21 cellular contexts compared by ENCODE assay signal in genomic region chr16:48628359-48628985, GRCh38. TPM values are rescaled to one million over a fixed set of nuclear protein-coding genes. Genes with fewer than 3 reads are reported as not detected.
DNase-seq lines count a peak whose midpoint lies in the region; ATAC-seq and TF ChIP-seq lines count a peak whose summit lies in the region.
"Had no signal": no experiment of that assay in that cellular context is flagged by ENCODE, and none has a peak within 500 bp of the region (broad histone marks: within the 10 kb centered on the region; RNA-seq: fewer than 3 reads in every experiment).

No MANE protein-coding gene starts in this region.

- H3K36me3 ChIP-seq in upper lobe of right lung = no peaks in the 10 kb centered on the region

- peaks cover 8% of the 10 kb centered on the region for H3K4me1 ChIP-seq in upper lobe of right lung

- CTCF ChIA-PET in activated CD8-positive, alpha-beta memory T cell treated with anti-CD3 and anti-CD28 coated beads, Interleukin-2, amount 10 ng/mL, durations not matched to agents 7 days and 5 days (lab: Charles Lee) = interaction anchor here (0.9 to 4.3 kb wide), 7 partner anchors 8 to 396 kb away, joined by 3 to 51 read pairs (median 7); partner anchors contain the start of gene LONP2

- DNase-seq in activated CD8-positive, alpha-beta memory T cell treated with anti-CD3 and anti-CD28 coated beads, Interleukin-2, amount 10 ng/mL, durations not matched to agents 7 days and 5 days = peak; percentile 33
- no peak for DNase-seq in activated CD8-positive, alpha-beta memory T cell treated with anti-CD3 and anti-CD28 coated beads, Interleukin-2, amount 50 U/mL, for 48 hours
- DNase-seq in activated T-helper 2 cell treated with anti-CD3 and anti-CD28 coated beads, Interferon-gamma antibody, Interleukin-2, Interleukin-4, amounts not matched to agents 10 μg/mL and 5 μg/mL and 100 μg/mL, durations not matched to agents 14 hours and 24 hours and 36 hours (ENCODE audit: low spot score) = peak; percentile 5
- DNase-seq in left lobe of liver (ENCODE audit: low spot score) (peak; percentile 34), upper lobe of right lung (peak; percentile 7), NOMO-1 treated with DMSO at 0.1 percent for 48 hours (lab: John Stamatoyannopoulos, UW; ENCODE audit: unreplicated experiment) (no peak), NCI-H2196 treated with DMSO at 0.1 percent for 48 hours (lab: John Stamatoyannopoulos, UW; ENCODE audit: unreplicated experiment) (no peak)
- DNase-seq: GOT3, MV-4-11, NCI-H1694, NCI-H2081, NCI-H446 treated with DMSO at 0.1 percent for 48 hours, NCI-H526 treated with DMSO at 0.1 percent for 48 hours, PC-3, SHP77 had no signal

- H3K27ac ChIP-seq in upper lobe of right lung = no peak overlapping the region
- H3K27ac ChIP-seq: A549 had no signal

- peaks cover 8% of the 10 kb centered on the region for H3K27me3 Mint-ChIP-seq in activated CD8-positive, alpha-beta memory T cell treated with anti-CD3 and anti-CD28 coated beads, Interleukin-2, amount 10 ng/mL, durations not matched to agents 7 days and 5 days
- H3K27me3 Mint-ChIP-seq in activated T-helper 2 cell treated with anti-CD3 and anti-CD28 coated beads, Interferon-gamma antibody, Interleukin-2, Interleukin-4, amounts not matched to agents 10 μg/mL and 5 μg/mL and 100 μg/mL, durations not matched to agents 14 hours and 24 hours and 36 hours (ENCODE audit: low read depth) = peaks cover 4% of the 10 kb centered on the region

- H3K36me3 Mint-ChIP-seq in activated CD8-positive, alpha-beta memory T cell treated with anti-CD3 and anti-CD28 coated beads, Interleukin-2, amount 10 ng/mL, durations not matched to agents 7 days and 5 days = no peaks in the 10 kb centered on the region
- H3K36me3 Mint-ChIP-seq in activated T-helper 2 cell treated with anti-CD3 and anti-CD28 coated beads, Interferon-gamma antibody, Interleukin-2, Interleukin-4, amounts not matched to agents 10 μg/mL and 5 μg/mL and 100 μg/mL, durations not matched to agents 14 hours and 24 hours and 36 hours (ENCODE audit: low read depth) = no peaks in the 10 kb centered on the region
- H3K36me3 Mint-ChIP-seq: CD14-positive monocyte, IgD-negative memory B cell had no signal

- ATAC-seq in activated CD8-positive, alpha-beta memory T cell treated with anti-CD3 and anti-CD28 coated beads, Interleukin-2, amount 10 ng/mL, durations not matched to agents 7 days and 5 days = no peak
- no peak for ATAC-seq in left lobe of liver
- ATAC-seq in upper lobe of right lung = no peak
- no peak for ATAC-seq in GM19395 (IDR thresholded peaks at IDR 0.05; ENCODE audit: unreplicated experiment)
- ATAC-seq: A549, HCT116, PC-3 had no signal

- H3K4me3 ChIP-seq in upper lobe of right lung = no peak overlapping the region
- H3K4me3 ChIP-seq: A549 had no signal

- intact Hi-C loops in activated T-helper 2 cell treated with anti-CD3 and anti-CD28 coated beads, Interferon-gamma antibody, Interleukin-2, Interleukin-4, amounts not matched to agents 10 μg/mL and 5 μg/mL and 100 μg/mL, durations not matched to agents 14 hours and 24 hours and 36 hours (cut with micrococcal nuclease) = no loop called here
- intact Hi-C loops in upper lobe of right lung (cut with DNase I) = loop anchor here (10.0 kb wide), 1 partner anchor 274 kb away; no protein-coding TSS in a partner anchor

- H3K27me3 ChIP-seq in upper lobe of right lung = no peaks in the 10 kb centered on the region

- H3K4me1 Mint-ChIP-seq in activated CD8-positive, alpha-beta memory T cell treated with anti-CD3 and anti-CD28 coated beads, Interleukin-2, amount 10 ng/mL, durations not matched to agents 7 days and 5 days = peaks cover 17% of the 10 kb centered on the region
- peaks cover 16% of the 10 kb centered on the region for H3K4me1 Mint-ChIP-seq in activated T-helper 2 cell treated with anti-CD3 and anti-CD28 coated beads, Interferon-gamma antibody, Interleukin-2, Interleukin-4, amounts not matched to agents 10 μg/mL and 5 μg/mL and 100 μg/mL, durations not matched to agents 14 hours and 24 hours and 36 hours (ENCODE audit: low read depth)

- H3K9me3 Mint-ChIP-seq in activated CD8-positive, alpha-beta memory T cell treated with anti-CD3 and anti-CD28 coated beads, Interleukin-2, amount 10 ng/mL, durations not matched to agents 7 days and 5 days (ENCODE audit: low read depth) = no peaks in the 10 kb centered on the region
- no peaks in the 10 kb centered on the region for H3K9me3 Mint-ChIP-seq in activated T-helper 2 cell treated with anti-CD3 and anti-CD28 coated beads, Interferon-gamma antibody, Interleukin-2, Interleukin-4, amounts not matched to agents 10 μg/mL and 5 μg/mL and 100 μg/mL, durations not matched to agents 14 hours and 24 hours and 36 hours
- H3K9me3 Mint-ChIP-seq: IgD-negative memory B cell had no signal

- H3K27ac Mint-ChIP-seq in activated CD8-positive, alpha-beta memory T cell treated with anti-CD3 and anti-CD28 coated beads, Interleukin-2, amount 10 ng/mL, durations not matched to agents 7 days and 5 days = no peak overlapping the region
- H3K27ac Mint-ChIP-seq in activated T-helper 2 cell treated with anti-CD3 and anti-CD28 coated beads, Interferon-gamma antibody, Interleukin-2, Interleukin-4, amounts not matched to agents 10 μg/mL and 5 μg/mL and 100 μg/mL, durations not matched to agents 14 hours and 24 hours and 36 hours = no peak overlapping the region
- H3K27ac Mint-ChIP-seq: B cell, IgD-negative memory B cell had no signal

- H3K9me3 ChIP-seq in upper lobe of right lung = no peaks in the 10 kb centered on the region
- H3K9me3 ChIP-seq: A549 had no signal

- TF ChIP-seq CTCF in upper lobe of right lung (IDR thresholded peaks at IDR 0.05) = no peak

- no peak overlapping the region for H3K4me3 Mint-ChIP-seq in activated CD8-positive, alpha-beta memory T cell treated with anti-CD3 and anti-CD28 coated beads, Interleukin-2, amount 10 ng/mL, durations not matched to agents 7 days and 5 days
- no peak overlapping the region for H3K4me3 Mint-ChIP-seq in activated T-helper 2 cell treated with anti-CD3 and anti-CD28 coated beads, Interferon-gamma antibody, Interleukin-2, Interleukin-4, amounts not matched to agents 10 μg/mL and 5 μg/mL and 100 μg/mL, durations not matched to agents 14 hours and 24 hours and 36 hours (ENCODE audit: low read depth)
- H3K4me3 Mint-ChIP-seq: B cell, CD14-positive monocyte, IgD-negative memory B cell had no signal

RNA-seq across cellular contexts. Expression of gene N4BP1, which starts 18.5 kb away (rescaled TPM):
- total RNA-seq in activated CD8-positive, alpha-beta memory T cell treated with anti-CD3 and anti-CD28 coated beads, Interleukin-2, amount 10 ng/mL, durations not matched to agents 7 days and 5 days = 10 to 100 TPM; 86.5 to 95.7 TPM
- total RNA-seq in activated T-helper 2 cell treated with anti-CD3 and anti-CD28 coated beads, Interferon-gamma antibody, Interleukin-2, Interleukin-4, amounts not matched to agents 10 μg/mL and 5 μg/mL and 100 μg/mL, durations not matched to agents 14 hours and 24 hours and 36 hours = 34.3 and 40.3 TPM in 2 replicates
- 11.6 TPM for total RNA-seq in left lobe of liver
- 66.5 TPM for total RNA-seq in upper lobe of right lung

Comparison
In these comparisons a context has a peak if more than half of its experiments do, and no peak if none do; other contexts are left out.
1. DNase-seq: peak in activated CD8-positive, alpha-beta memory T cell treated with anti-CD3 and anti-CD28 coated beads, Interleukin-2, amount 10 ng/mL, durations not matched to agents 7 days and 5 days (single experiment), activated T-helper 2 cell treated with anti-CD3 and anti-CD28 coated beads, Interferon-gamma antibody, Interleukin-2, Interleukin-4, amounts not matched to agents 10 μg/mL and 5 μg/mL and 100 μg/mL, durations not matched to agents 14 hours and 24 hours and 36 hours (single experiment), left lobe of liver (single experiment) and upper lobe of right lung (single experiment); none in activated CD8-positive, alpha-beta memory T cell treated with anti-CD3 and anti-CD28 coated beads, Interleukin-2, amount 50 U/mL, for 48 hours (single experiment), NOMO-1 treated with DMSO at 0.1 percent for 48 hours (single experiment) and NCI-H2196 treated with DMSO at 0.1 percent for 48 hours (single experiment).